ENCODE assay signal across 17 cellular contexts in genomic region chr10:28374036-28374435, GRCh38.
DNase-seq lines count a peak whose midpoint lies in the region; ATAC-seq and TF ChIP-seq lines count a peak whose summit lies in the region.
"Had no signal": no experiment of that assay in that cellular context is flagged by ENCODE, and none has a peak within 500 bp of the region (broad histone marks: within the 10 kb centered on the region; RNA-seq: fewer than 3 reads in every experiment).

No MANE protein-coding gene starts in this region.

- no CpG with 5 or more reads among the region's 2 CpGs for WGBS in IMR-90 (ENCODE audit: extremely low coverage in 2 of 2, insufficient read length in 1 of 2), 2 experiments
- WGBS in heart right ventricle, 2 donors, result 73 to 78% methylated on average over 2 of the region's 2 CpGs

- no peak overlapping the region for H2AK9ac ChIP-seq in IMR-90 (replicated peaks; ENCODE audit: low read depth, low read length, poor library complexity)

- H3K4me1 ChIP-seq in IMR-90 (ENCODE audit: control insufficient read depth, insufficient read depth, low read length), result peaks cover 2% of the 10 kb centered on the region; the same call in 1 of the 2 replicates
- H3K4me1 ChIP-seq in heart right ventricle, result peaks cover 0 to 18% (median 0%) of the 10 kb centered on the region in 9 donors
- H3K4me1 ChIP-seq: BE2C, HAP-1 had no signal

- no peak overlapping the region for H2AK5ac ChIP-seq in IMR-90 (ENCODE audit: low read depth, low read length)

- no peak overlapping the region for H3K9ac ChIP-seq in IMR-90 (ENCODE audit: low read depth, low read length)
- H3K9ac ChIP-seq: GM23248 had no signal

- peak overlapping the region; percentile 42 for H3K27ac Mint-ChIP-seq in memory B cell
- peak overlapping the region; percentile 84 for H3K27ac Mint-ChIP-seq in osteocyte (ENCODE audit: unreplicated experiment)

- H2BK20ac ChIP-seq in IMR-90 (ENCODE audit: low read depth, low read length), result no peak overlapping the region

- H2BK15ac ChIP-seq in IMR-90 (ENCODE audit: low read depth, low read length), result no peak overlapping the region

- H2BK120ac ChIP-seq in IMR-90 (ENCODE audit: low read depth, low read length), result no peak overlapping the region

- no peak overlapping the region for H4K5ac ChIP-seq in IMR-90 (ENCODE audit: low read depth, low read length)

- H3K27me3 ChIP-seq in IMR-90 (ENCODE audit: control insufficient read depth, insufficient read depth, low read length), result peaks cover 2% of the 10 kb centered on the region
- H3K27me3 ChIP-seq in heart right ventricle, result no peaks in the 10 kb centered on the region
- H3K27me3 ChIP-seq: BE2C had no signal

- H3K4me3 Mint-ChIP-seq in memory B cell, result no peak overlapping the region
- H3K4me3 Mint-ChIP-seq in osteocyte (ENCODE audit: unreplicated experiment), result no peak overlapping the region
- H3K4me3 Mint-ChIP-seq: CD4-positive, CD25-positive, alpha-beta regulatory T cell; CD8-positive, alpha-beta memory T cell had no signal

- H3K9me3 ChIP-seq in IMR-90 (ENCODE audit: control insufficient read depth, insufficient read depth, low read length) (no peaks in the 10 kb centered on the region), heart right ventricle (no peaks in the 10 kb centered on the region)
- H3K9me3 ChIP-seq: BE2C, HAP-1 had no signal

- peaks cover 13% of the 10 kb centered on the region for H3K4me1 Mint-ChIP-seq in memory B cell
- H3K4me1 Mint-ChIP-seq in osteocyte (ENCODE audit: unreplicated experiment), result peaks cover 43% of the 10 kb centered on the region

- H3K36me3 Mint-ChIP-seq in memory B cell, result peaks cover 3% of the 10 kb centered on the region
- peaks cover 2% of the 10 kb centered on the region for H3K36me3 Mint-ChIP-seq in osteocyte (ENCODE audit: unreplicated experiment)
- H3K36me3 Mint-ChIP-seq: CD4-positive, CD25-positive, alpha-beta regulatory T cell had no signal

- no peak overlapping the region for H4K8ac ChIP-seq in IMR-90 (ENCODE audit: low read depth in 2 of 2, low read length in 2 of 2)

- TF ChIP-seq CTCF in IMR-90 (conservative IDR thresholded peaks at IDR 0.05; ENCODE audit: low read depth, low read length), result no peak
- no peak for TF ChIP-seq CTCF in osteocyte (IDR thresholded peaks at IDR 0.05)
- TF ChIP-seq CTCF in heart right ventricle (IDR thresholded peaks at IDR 0.05), result no peak

- dilution Hi-C loops in IMR-90 (cut with HindIII; ENCODE audit: low sequenced_read_pairs, unreplicated experiment), result no loop called here

- intact Hi-C loops in IMR-90 (cut with micrococcal nuclease) (no loop called here), heart right ventricle (cut with DNase I) (loop anchor here in 1 of 10 donors (10.0 kb wide), 1 partner anchor 929 kb away; no protein-coding TSS in a partner anchor)

- no peak for TF ChIP-seq POLR2A in IMR-90 (IDR thresholded peaks at IDR 0.05; ENCODE audit: low read depth, low read length)

- peaks cover 3% of the 10 kb centered on the region for H3K9me3 Mint-ChIP-seq in memory B cell
- H3K9me3 Mint-ChIP-seq in osteocyte (ENCODE audit: unreplicated experiment), result no peaks in the 10 kb centered on the region
- H3K9me3 Mint-ChIP-seq: CD8-positive, alpha-beta memory T cell had no signal

- H3K36me3 ChIP-seq in IMR-90 (ENCODE audit: control insufficient read depth, insufficient read depth, low read length) (no peaks in the 10 kb centered on the region), heart right ventricle (no peaks in the 10 kb centered on the region)
- H3K36me3 ChIP-seq: BE2C, HAP-1 had no signal

- H3K14ac ChIP-seq in IMR-90 (replicated peaks; ENCODE audit: low read depth, low read length), result no peak overlapping the region

- CTCF ChIA-PET in IMR-90 (lab: Yijun Ruan, JAX), result interaction anchor here (0.6 kb wide), 1 partner anchor 16 kb away, joined by 10 read pairs; no protein-coding TSS in a partner anchor

- no peak overlapping the region for H3K18ac ChIP-seq in IMR-90 (ENCODE audit: low read depth, low read length)

- H3K4me3 ChIP-seq in IMR-90 (ENCODE audit: insufficient read depth, low read depth, low read length) (no peak overlapping the region), heart right ventricle (no peak overlapping the region)
- H3K4me3 ChIP-seq: GM23248, HAP-1 had no signal

- no peak overlapping the region for H3K23ac ChIP-seq in IMR-90 (ENCODE audit: low read depth, low read length)

- H2AFZ ChIP-seq in IMR-90 (replicated peaks; ENCODE audit: low read length, poor library complexity), result peak overlapping the region; percentile 68
- H2AFZ ChIP-seq: GM23248 had no signal

- H4K91ac ChIP-seq in IMR-90 (ENCODE audit: insufficient read depth, low read depth, low read length), result no peak overlapping the region

- no peak overlapping the region for H3K56ac ChIP-seq in IMR-90 (ENCODE audit: extremely low read depth, insufficient read depth, low read length)

- in situ Hi-C loops in IMR-90 (cut with MboI; ENCODE audit: low sequenced_read_pairs), result no loop called here

- H3K27ac ChIP-seq in IMR-90 (ENCODE audit: insufficient read depth, low read length) (no peak overlapping the region), heart right ventricle (no peak overlapping the region)
- H3K27ac ChIP-seq: GM23248, HL-60 had no signal

- no TSS peak for BruUV-seq in IMR-90 (replicated peaks; lab: Mats Ljungman, UMichigan)

- no peak overlapping the region for H3K4me2 ChIP-seq in IMR-90 (ENCODE audit: low read depth, low read length)

- no peak for TF ChIP-seq RAD21 in IMR-90 (IDR thresholded peaks at IDR 0.05; ENCODE audit: low read length)

- POLR2A ChIA-PET in IMR-90 (lab: Charles Lee; ENCODE audit: unreplicated experiment), result interaction anchor here (0.7 kb wide), 1 partner anchor 11 kb away, joined by 8 read pairs; no protein-coding TSS in a partner anchor

- H3K27me3 Mint-ChIP-seq in memory B cell (no peaks in the 10 kb centered on the region), osteocyte (ENCODE audit: unreplicated experiment) (no peaks in the 10 kb centered on the region)
- H3K27me3 Mint-ChIP-seq: CD8-positive, alpha-beta memory T cell had no signal

- no peak for ATAC-seq in IMR-90 (ENCODE audit: low read depth)
- ATAC-seq in memory B cell (ENCODE audit: low read depth), result no peak
- no peak for ATAC-seq in heart right ventricle

- no peaks in the 10 kb centered on the region for H3K79me1 ChIP-seq in IMR-90 (ENCODE audit: low read depth in 1 of 2, low read length in 2 of 2)

- DNase-seq in IMR-90 (no peak), memory B cell (ENCODE audit: low spot score in 2 of 2) (no peak), osteocyte (ENCODE audit: extremely low spot score, unreplicated experiment) (no peak), islet precursor cell (no peak), A172 (ENCODE audit: low spot score) (no peak), heart right ventricle (no peak)
- DNase-seq: ACHN; BE2C; C1 segment of cervical spinal cord; CD4-positive, CD25-positive, alpha-beta regulatory T cell; CD8-positive, alpha-beta memory T cell; COR-L47; DMS79; GDM1; GM23248 had no signal

- H2BK5ac ChIP-seq in IMR-90 (ENCODE audit: low read depth, low read length, poor library complexity, severe bottlenecking), result no peak overlapping the region

- H3K4ac ChIP-seq in IMR-90 (ENCODE audit: low read depth, low read length), result no peak overlapping the region

- H3K9me1 ChIP-seq in IMR-90 (ENCODE audit: insufficient read depth, low read length), result no peaks in the 10 kb centered on the region

- no peaks in the 10 kb centered on the region for H4K20me1 ChIP-seq in IMR-90 (ENCODE audit: insufficient read depth, low read length)

TF ChIP-seq in IMR-90, 13 proteins besides CTCF, POLR2A, EP300 and RAD21:
- no peak for TF ChIP-seq FOS (IDR thresholded peaks at IDR 0.05; ENCODE audit: low read depth, low read length)
- TF ChIP-seq CEBPB (IDR thresholded peaks at IDR 0.05; ENCODE audit: low read depth, low read length), result no peak
- TF ChIP-seq MAFK (IDR thresholded peaks at IDR 0.05; ENCODE audit: low read depth, low read length), result no peak
- no peak for TF ChIP-seq RCOR1 (IDR thresholded peaks at IDR 0.05; ENCODE audit: insufficient replicate concordance, low read length)
- TF ChIP-seq USF2 (IDR thresholded peaks at IDR 0.05; ENCODE audit: low read depth, low read length), result no peak
- no peak for TF ChIP-seq ELK1 (IDR thresholded peaks at IDR 0.05; ENCODE audit: borderline replicate concordance, low read depth, low read length)
- no peak for TF ChIP-seq RFX5 (IDR thresholded peaks at IDR 0.05; ENCODE audit: low read depth, low read length)
TF ChIP-seq in IMR-90: peak in this region for 0.
